Comparison of ENCODE assay signal across 8 cellular contexts in the genomic region with DNA sequence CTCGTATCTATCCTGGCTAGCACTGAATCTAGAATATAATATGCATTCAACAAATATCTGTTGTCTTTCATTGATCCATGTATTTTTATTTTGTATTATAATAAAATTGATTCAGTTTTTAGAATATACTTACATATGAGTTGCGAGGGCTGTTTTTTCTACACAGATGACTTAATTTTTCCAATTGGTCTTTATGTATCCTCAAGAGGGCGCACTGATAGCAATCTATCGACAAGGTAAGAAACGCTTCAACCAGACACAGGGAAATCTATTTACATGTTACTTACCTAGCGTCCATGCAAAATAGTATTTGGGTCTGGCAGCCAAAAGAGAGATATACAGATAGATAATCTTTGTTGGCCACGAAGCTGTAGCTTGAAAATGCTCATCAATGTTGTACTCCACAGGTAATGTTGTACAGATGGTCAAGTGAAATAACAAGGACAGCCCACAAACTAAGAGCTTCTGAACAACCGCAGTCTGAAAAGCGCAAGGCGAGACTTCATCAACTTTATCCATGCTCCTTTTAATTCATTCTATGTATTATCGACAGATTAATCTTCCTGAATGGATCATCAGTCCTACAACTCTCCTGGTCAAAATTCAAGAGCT. TPM values are rescaled to one million over a fixed set of nuclear protein-coding genes. Genes with fewer than 3 reads are reported as not detected.
DNase-seq lines count a peak whose midpoint lies in the region; ATAC-seq, FAIRE-seq and TF ChIP-seq lines count a peak whose summit lies in the region.

No MANE protein-coding gene starts in this region.

- H3K27me3 ChIP-seq in naive thymus-derived CD4-positive, alpha-beta T cell (ENCODE audit: control insufficient read depth in 2 of 2, insufficient read depth in 2 of 2, low read length in 2 of 2): no peaks in the 10 kb centered on the region

- H3K9me3 ChIP-seq in naive thymus-derived CD4-positive, alpha-beta T cell (ENCODE audit: control insufficient read depth in 2 of 3, low read length in 3 of 3): no peaks in the 10 kb centered on the region

- ATAC-seq in HG03354 (IDR thresholded peaks at IDR 0.05; ENCODE audit: poor library complexity, severe bottlenecking, unreplicated experiment) (peak; percentile 62), HG02763 (IDR thresholded peaks at IDR 0.05; ENCODE audit: unreplicated experiment) (no peak), HG02623 (IDR thresholded peaks at IDR 0.05; ENCODE audit: unreplicated experiment) (no peak)
- ATAC-seq in naive thymus-derived CD4-positive, alpha-beta T cell: peak; percentile 40

- DNase-seq in D721Med (ENCODE audit: insufficient read length, low spot score) (no peak), NCI-H774 (lab: John Stamatoyannopoulos, UW) (peak; percentile 39), dermis blood vessel endothelial cell (peak; percentile 76)
- DNase-seq in naive thymus-derived CD4-positive, alpha-beta T cell: peak in 4 of 9 donors; percentile 4 to 23 (median 12)
- DNase-seq in activated naive CD4-positive, alpha-beta T cell treated with anti-CD3 and anti-CD28 coated beads, Interleukin-2, amount 50 U/mL, for 16 hours: no peak

- no peaks in the 10 kb centered on the region for H3K4me1 ChIP-seq in naive thymus-derived CD4-positive, alpha-beta T cell (ENCODE audit: control insufficient read depth in 2 of 2, insufficient read depth in 2 of 2, low read length in 2 of 2)

- H3K4me3 ChIP-seq in naive thymus-derived CD4-positive, alpha-beta T cell (ENCODE audit: low read length): no peak overlapping the region

- POLR2A ChIA-PET in naive thymus-derived CD4-positive, alpha-beta T cell (lab: Charles Lee): no interaction called here

- peak; percentile 16 for FAIRE-seq in D721Med (lab: Jason Lieb, UNC)

- H3K27me3 Mint-ChIP-seq in naive thymus-derived CD4-positive, alpha-beta T cell: peaks cover 0 to 6% (median 4%) of the 10 kb centered on the region in 5 donors

- intact Hi-C loops in naive thymus-derived CD4-positive, alpha-beta T cell (cut with micrococcal nuclease): loop anchor here in 1 of 2 donors (1.0 kb wide), 1 partner anchor 266 kb away; no protein-coding TSS in a partner anchor

- CTCF ChIA-PET in naive thymus-derived CD4-positive, alpha-beta T cell (lab: Charles Lee): interaction anchor here (1.0 to 1.2 kb wide), 2 partner anchors 10 to 271 kb away, joined by 3 to 4 read pairs; no protein-coding TSS in a partner anchor

- TF ChIP-seq CTCF in D721Med (IDR thresholded peaks at IDR 0.05; ENCODE audit: insufficient read depth, missing control alignments): peak; percentile 66

- peaks cover 0 to 1% (median 0%) of the 10 kb centered on the region in 11 donors for H3K9me3 Mint-ChIP-seq in naive thymus-derived CD4-positive, alpha-beta T cell

- H3K4me1 Mint-ChIP-seq in naive thymus-derived CD4-positive, alpha-beta T cell: no peaks in the 10 kb centered on the region

- H3K27ac Mint-ChIP-seq in naive thymus-derived CD4-positive, alpha-beta T cell: no peak overlapping the region

- H3K27ac ChIP-seq in naive thymus-derived CD4-positive, alpha-beta T cell (ENCODE audit: low read depth, low read length): no peak overlapping the region

- no peak overlapping the region for H3K4me3 Mint-ChIP-seq in naive thymus-derived CD4-positive, alpha-beta T cell

- no peaks in the 10 kb centered on the region for H3K36me3 ChIP-seq in naive thymus-derived CD4-positive, alpha-beta T cell (ENCODE audit: control insufficient read depth in 2 of 3, insufficient read depth in 3 of 3, low read length in 3 of 3)

- H3K36me3 Mint-ChIP-seq in naive thymus-derived CD4-positive, alpha-beta T cell: no peaks in the 10 kb centered on the region

RNA-seq across cellular contexts. Expression of a gene that starts 35.5 kb away (rescaled TPM):
- 69.6 and 71.5 TPM in 2 replicates for total RNA-seq in dermis blood vessel endothelial cell
- 10 to 100 TPM; 34.5 to 54.3 (median 48.3) TPM for total RNA-seq in naive thymus-derived CD4-positive, alpha-beta T cell
- polyA plus RNA-seq in naive thymus-derived CD4-positive, alpha-beta T cell: 10 to 100 TPM; 23.8 to 30.7 TPM

Comparison
In these comparisons a context has a peak if more than half of its experiments do, and no peak if none do; other contexts are left out.
1. DNase-seq: peak in NCI-H774 (single experiment) and dermis blood vessel endothelial cell (single experiment); none in D721Med (single experiment) and activated naive CD4-positive, alpha-beta T cell treated with anti-CD3 and anti-CD28 coated beads, Interleukin-2, amount 50 U/mL, for 16 hours (single experiment).
2. ATAC-seq: peak in HG03354 (single experiment) and naive thymus-derived CD4-positive, alpha-beta T cell (single experiment); none in HG02763 (single experiment) and HG02623 (single experiment).